15 cellular contexts compared by ENCODE assay signal in the genomic region with DNA sequence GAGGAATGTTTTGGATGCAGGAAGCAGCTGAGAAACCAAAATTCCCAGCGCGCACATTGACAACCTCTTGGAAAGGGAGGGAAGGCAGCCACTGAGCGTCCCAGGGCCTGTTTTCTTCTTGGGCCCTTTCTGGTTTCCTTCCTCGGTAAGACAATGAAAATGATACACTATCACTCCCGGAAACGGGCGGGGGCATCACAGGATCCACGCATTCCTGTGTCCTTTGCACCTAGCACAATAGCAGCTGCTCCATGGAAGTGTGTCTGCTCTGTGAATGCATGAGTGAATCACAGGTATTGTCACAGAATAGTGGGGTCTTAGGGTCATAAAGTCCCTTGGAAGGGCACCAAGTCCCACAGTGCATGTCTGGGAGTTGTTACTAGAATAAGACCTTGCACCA.
"Had no signal": no experiment of that assay in that cellular context is flagged by ENCODE, and none has a peak within 500 bp of the region (broad histone marks: within the 10 kb centered on the region; RNA-seq: fewer than 3 reads in every experiment).

No MANE protein-coding gene starts in this region.

- H3K4me2 ChIP-seq: smooth muscle cell had no signal

- H3K27me3 ChIP-seq: brain microvascular endothelial cell, right atrium auricular region, transverse colon had no signal

- H3K4me3 Mint-ChIP-seq: activated naive CD8-positive, alpha-beta T cell had no signal

- H3K4me3 ChIP-seq: dorsolateral prefrontal cortex, esophagus muscularis mucosa, left ventricle myocardium inferior, right atrium auricular region, smooth muscle cell, transverse colon had no signal

- H3K36me3 ChIP-seq: brain microvascular endothelial cell, transverse colon had no signal

- DNase-seq: activated CD8-positive, alpha-beta T cell treated with anti-CD3 and anti-CD28 coated beads, Interleukin-2, amount 10 ng/mL, durations not matched to agents 7 days and 5 days; activated effector memory CD4-positive, alpha-beta T cell treated with anti-CD3 and anti-CD28 coated beads, Interleukin-2, amount 50 U/mL, for 16 hours; amygdala; brain microvascular endothelial cell; dorsolateral prefrontal cortex; left ventricle myocardium inferior; mesendoderm; substantia nigra; SW 1271; transverse colon had no signal

- ATAC-seq: activated CD8-positive, alpha-beta T cell treated with anti-CD3 and anti-CD28 coated beads, Interleukin-2, amount 10 ng/mL, durations not matched to agents 7 days and 5 days had no signal

- H3K9me3 ChIP-seq: esophagus muscularis mucosa, left ventricle myocardium inferior, right atrium auricular region, transverse colon had no signal

- H3K27ac ChIP-seq: brain microvascular endothelial cell, dorsolateral prefrontal cortex, esophagus muscularis mucosa, left ventricle myocardium inferior, right atrium auricular region, VCaP had no signal
